In the genomic region with DNA sequence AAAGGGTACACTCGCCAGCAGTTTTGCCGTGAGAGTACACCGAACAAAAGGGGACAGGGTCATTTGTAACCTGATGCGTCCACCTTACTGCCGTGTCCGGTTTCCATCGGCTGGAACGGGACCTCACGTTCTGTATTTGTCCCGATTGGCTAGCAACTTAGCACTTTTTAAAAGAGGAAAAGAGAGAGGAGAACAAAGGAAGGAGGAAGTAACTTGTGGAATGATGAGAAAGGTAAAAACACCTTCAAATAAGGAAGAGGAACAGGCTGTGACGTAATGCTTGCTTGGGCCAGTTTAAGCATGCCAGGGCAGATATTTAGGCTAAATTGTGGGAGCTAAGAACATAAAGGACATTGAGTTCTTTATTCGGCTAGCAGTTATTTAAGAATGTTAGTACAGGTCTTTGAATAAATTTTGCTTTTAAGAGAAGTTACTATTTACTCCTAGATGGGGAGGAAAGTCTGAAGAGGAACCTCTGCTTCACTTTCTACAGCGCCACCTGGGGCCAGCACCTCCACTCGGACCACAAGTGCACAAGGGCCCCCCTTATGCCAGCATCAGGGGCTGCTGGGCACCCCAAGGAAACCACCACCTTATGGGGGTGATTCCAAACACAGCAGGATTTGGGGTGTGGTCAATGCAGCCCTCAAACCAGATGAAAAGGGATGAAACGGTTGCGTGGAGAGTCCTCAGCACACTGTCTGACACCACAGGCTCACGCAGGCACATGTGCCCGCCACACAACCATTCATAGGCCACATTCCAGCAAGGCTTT, we compare ENCODE assay signal across 8 cellular contexts. TPM values are rescaled to one million over a fixed set of nuclear protein-coding genes. Genes with fewer than 3 reads are reported as not detected.
A peak's percentile ranks its signal among the peaks of the same experiment; 100 is the strongest.
DNase-seq lines count a peak whose midpoint lies in the region; ATAC-seq, FAIRE-seq and TF ChIP-seq lines count a peak whose summit lies in the region.

No MANE protein-coding gene starts in this region.

- intact Hi-C loops in left ventricle myocardium superior (cut with micrococcal nuclease): no loop called here

- H3K9ac ChIP-seq in H1 (replicated peaks in 1 of 4; ENCODE audit: extremely low read depth in 1 of 4, low read depth in 3 of 4, low read length in 3 of 4) (no peak overlapping the region), skeletal muscle satellite cell (ENCODE audit: low read depth, low read length) (no peak overlapping the region)

- peak overlapping the region; percentile 73 for H4K91ac ChIP-seq in H1 (replicated peaks; ENCODE audit: insufficient read length, low read length)

- no peak for TF ChIP-seq EP300 in H1 (IDR thresholded peaks at IDR 0.05; ENCODE audit: borderline replicate concordance in 1 of 2, low read depth in 2 of 2, low read length in 2 of 2)

- H2BK15ac ChIP-seq in H1 (ENCODE audit: low read length): no peak overlapping the region

- no peak for ATAC-seq in left ventricle myocardium superior
- ATAC-seq in HG02970 (IDR thresholded peaks at IDR 0.05; ENCODE audit: low FRiP score, unreplicated experiment): no peak

- H3K23ac ChIP-seq in H1 (ENCODE audit: insufficient read length): no peak overlapping the region

- H4K20me1 ChIP-seq in H1 (replicated peaks in 1 of 2; ENCODE audit: control insufficient read depth in 1 of 2, insufficient read depth in 2 of 2, low read length in 2 of 2): peaks cover 0 to 7% of the 10 kb centered on the region in 2 experiments

- no peak overlapping the region for H3K14ac ChIP-seq in H1 (ENCODE audit: insufficient read length)

- no peak overlapping the region for H2BK20ac ChIP-seq in H1 (ENCODE audit: low read length)

- POLR2A ChIA-PET in H1 (lab: Charles Lee; ENCODE audit: partially characterized antibody): interaction anchor here (0.6 kb wide), 1 partner anchor 727 kb away, joined by 4 read pairs; no protein-coding TSS in a partner anchor

- CTCF ChIA-PET in H1 (lab: Charles Lee; ENCODE audit: partially characterized antibody): interaction anchor here (1.0 to 15.7 kb wide), 15 partner anchors 9 to 125 kb away, joined by 3 to 281 read pairs (median 11); a partner anchor contains a TSS

- H2BK5ac ChIP-seq in H1 (ENCODE audit: low read depth, low read length): no peak overlapping the region

- peak overlapping the region in 1 of 2 experiments; percentile 21; a peak in 1 of 4 replicates for H3K4me2 ChIP-seq in H1 (ENCODE audit: insufficient read depth in 1 of 2, low read depth in 2 of 2, low read length in 2 of 2)
- H3K4me2 ChIP-seq in skeletal muscle satellite cell (ENCODE audit: low read length): peak overlapping the region; percentile 26

- H3K36me3 ChIP-seq in cardiac muscle cell (no peaks in the 10 kb centered on the region), H1 (ENCODE audit: control insufficient read depth in 2 of 4, insufficient read depth in 4 of 4, low read length in 3 of 4) (no peaks in the 10 kb centered on the region), skeletal muscle satellite cell (ENCODE audit: insufficient read depth, low read length) (peaks cover 6% of the 10 kb centered on the region)

- H2AK5ac ChIP-seq in H1 (ENCODE audit: low read depth, low read length): no peak overlapping the region

- WGBS in H1 (ENCODE audit: extremely low coverage in 1 of 2, insufficient coverage in 1 of 2, insufficient read length in 1 of 2, insufficient replicate concordance in 2 of 2, low coverage in 1 of 2, low lambda C conversion rate in 2 of 2, missing lambda C conversion rate in 1 of 2), 2 experiments: 77% methylated on average over 18 of the region's 18 CpGs; no CpG with 5 or more reads in 1 of the 2 experiments

- no peak overlapping the region for H3K18ac ChIP-seq in H1 (ENCODE audit: extremely low read depth, low read length)

- H3K9me3 ChIP-seq in cardiac muscle cell (ENCODE audit: low read depth): no peaks in the 10 kb centered on the region
- H3K9me3 ChIP-seq in H1 (ENCODE audit: insufficient read depth in 2 of 2, low read depth in 1 of 2, low read length in 1 of 2): no peaks in the 10 kb centered on the region
- no peaks in the 10 kb centered on the region for H3K9me3 ChIP-seq in skeletal muscle satellite cell (replicated peaks; ENCODE audit: low read length)

- H4K8ac ChIP-seq in H1 (ENCODE audit: extremely low read depth, insufficient read depth, low read length): no peak overlapping the region

- no peak for FAIRE-seq in H1 (lab: Jason Lieb, UNC)

- no peak overlapping the region for H3K4ac ChIP-seq in H1 (replicated peaks; ENCODE audit: insufficient read length, low read depth, low read length)

- no peaks in the 10 kb centered on the region for H3K79me1 ChIP-seq in H1 (ENCODE audit: low read depth, low read length)

- no peak for DNase-seq in cardiac muscle cell (ENCODE audit: low read depth in 1 of 2, low spot score in 1 of 2)
- no peak for DNase-seq in left ventricle myocardium superior
- DNase-seq in H1 (ENCODE audit: low read depth in 1 of 2, low spot score in 2 of 2): peak in 1 of 2 experiments; percentile 50
- DNase-seq in HK-2 (ENCODE audit: unreplicated experiment): no peak
- DNase-seq in OCI-M2 (lab: John Stamatoyannopoulos, UW; ENCODE audit: unreplicated experiment): no peak

- TF ChIP-seq POLR2A in Raji (IDR thresholded peaks at IDR 0.05; ENCODE audit: insufficient read depth, low read depth, low read length) (0 out of 2 replicates have a peak, but pooled peaks have one; percentile 13), H1 (IDR thresholded peaks at IDR 0.05; ENCODE audit: control extremely low read depth in 1 of 2, low read depth in 2 of 2, low read length in 2 of 2) (no peak)

- peak in 1 of 2 experiments; percentile 25; a peak in 3 of 4 replicates for TF ChIP-seq RAD21 in H1 (IDR thresholded peaks at IDR 0.05 in 1 of 2, conservative IDR thresholded peaks at IDR 0.05 in 1 of 2; ENCODE audit: low read depth in 2 of 2, low read length in 2 of 2)

- TF ChIP-seq CTCF in cardiac muscle cell (IDR thresholded peaks at IDR 0.05; ENCODE audit: low read depth, low read length) (no peak), H1 (IDR thresholded peaks at IDR 0.05; ENCODE audit: control extremely low read depth in 1 of 3, insufficient read depth in 1 of 3, low read depth in 1 of 3, low read length in 3 of 3) (peak; percentile 34 to 38 (median 35); a peak in 3 of 4 replicates)

- H2BK120ac ChIP-seq in H1 (replicated peaks; ENCODE audit: low read depth, low read length): no peak overlapping the region

- peaks cover 2% of the 10 kb centered on the region; the same call in 1 of the 2 replicates for H3K23me2 ChIP-seq in H1 (ENCODE audit: low read depth, low read length)

- peaks cover 10% of the 10 kb centered on the region for H3K4me1 ChIP-seq in cardiac muscle cell (ENCODE audit: low read depth)
- peaks cover 0 to 12% (median 7%) of the 10 kb centered on the region in 4 experiments; a peak in 6 of 7 replicates for H3K4me1 ChIP-seq in H1 (replicated peaks in 1 of 4; ENCODE audit: control insufficient read depth in 3 of 4, insufficient read depth in 4 of 4, low read length in 3 of 4)
- peaks cover 17% of the 10 kb centered on the region for H3K4me1 ChIP-seq in skeletal muscle satellite cell (ENCODE audit: control insufficient read depth, insufficient read depth, low read length)

- H2AFZ ChIP-seq in H1 (ENCODE audit: low read length): no peak overlapping the region

- H3K56ac ChIP-seq in H1 (replicated peaks; ENCODE audit: insufficient read length, low read depth, low read length): no peak overlapping the region

- no peaks in the 10 kb centered on the region for H3K79me2 ChIP-seq in H1 (ENCODE audit: control insufficient read depth in 1 of 2, insufficient read depth in 2 of 2, low read length in 2 of 2)

- H2BK12ac ChIP-seq in H1 (ENCODE audit: low read depth, low read length): no peak overlapping the region

- H4K5ac ChIP-seq in H1 (ENCODE audit: insufficient read length, low read depth, low read length): no peak overlapping the region

- H3K4me3 ChIP-seq in cardiac muscle cell (peak overlapping the region; percentile 8), H1 (ENCODE audit: extremely low read depth in 1 of 4, insufficient read depth in 2 of 4, low read depth in 3 of 4, low read length in 4 of 4) (no peak overlapping the region), skeletal muscle satellite cell (ENCODE audit: low read length) (no peak overlapping the region)

- no peak overlapping the region for H3K27ac ChIP-seq in cardiac muscle cell
- no peak overlapping the region; the same call in 1 of the 2 replicates for H3K27ac ChIP-seq in H1 (ENCODE audit: low read depth, low read length)

- H3K27me3 ChIP-seq in cardiac muscle cell (peaks cover 3% of the 10 kb centered on the region), H1 (replicated peaks in 1 of 4; ENCODE audit: control insufficient read depth in 3 of 4, extremely low read depth in 1 of 4, insufficient read depth in 3 of 4, low read length in 3 of 4) (peaks cover 0 to 4% (median 2%) of the 10 kb centered on the region in 4 experiments; a peak in 4 of 7 replicates), skeletal muscle satellite cell (ENCODE audit: control insufficient read depth, insufficient read depth, low read length) (peaks cover 29% of the 10 kb centered on the region)

RNA-seq across cellular contexts. Expression of a gene that starts 5.8 kb away (rescaled TPM):
- total RNA-seq in cardiac muscle cell (53.1 and 58.1 TPM in 2 replicates), left ventricle myocardium superior (22.2 TPM)
- polyA plus RNA-seq in cardiac muscle cell (16.4 and 16.8 TPM in 2 replicates), H1 (2011; rRNA removed) (10.1 and 14.3 TPM in 2 replicates)
- 7.7 and 9.8 TPM in 2 replicates for total RNA-seq in H1 (2021; fragmentation: NEBNext Ultra II Directional; extraction: Animal tissue kit (Norgen Biotek cat#: 25700))
- 8.5 TPM for polyA plus RNA-seq in H1 (2011; cell fraction: cytosol; rRNA removed)
- 49.1 TPM for polyA plus RNA-seq in H1 (2011; cell fraction: nucleus; rRNA removed)
- polyA plus RNA-seq in H1 (2012, experiment 1 of 2): 8.3 to 12.4 TPM (median 11.3 TPM) in 4 replicates
- 10.7 TPM for polyA plus RNA-seq in H1 (2012, experiment 2 of 2)
- polyA plus RNA-seq in H1 (2013, experiment 1 of 2): 9.1 TPM
- polyA plus RNA-seq in H1 (2013, experiment 2 of 2): 8.0 TPM
- polyA minus RNA-seq in H1 (2011; rRNA and poly(A)+ RNA removed): 4.2 and 4.7 TPM in 2 replicates
- 7.0 TPM for polyA minus RNA-seq in H1 (2011; cell fraction: cytosol; rRNA and poly(A)+ RNA removed)
- polyA minus RNA-seq in H1 (2011; cell fraction: nucleus; rRNA and poly(A)+ RNA removed): 12.1 TPM
- total RNA-seq in skeletal muscle satellite cell (2012; rRNA removed): 17.5 and 22.5 TPM in 2 replicates

RNA-seq across cellular contexts. Expression of a gene that starts 21.5 kb away (rescaled TPM):
- total RNA-seq in cardiac muscle cell (1.7 and 2.4 TPM in 2 replicates), left ventricle myocardium superior (0.57 TPM)
- polyA plus RNA-seq in cardiac muscle cell (0.35 and 0.42 TPM in 2 replicates), H1 (2011; rRNA removed) (1.5 and 1.7 TPM in 2 replicates)
- total RNA-seq in H1 (2021; fragmentation: NEBNext Ultra II Directional; extraction: Animal tissue kit (Norgen Biotek cat#: 25700)): 5.5 and 6.7 TPM in 2 replicates
- polyA plus RNA-seq in H1 (2011; cell fraction: cytosol; rRNA removed): 1.2 TPM
- 2.4 TPM for polyA plus RNA-seq in H1 (2011; cell fraction: nucleus; rRNA removed)
- polyA plus RNA-seq in H1 (2012, experiment 1 of 2): 1.9 to 2.6 TPM (median 2.4 TPM) in 4 replicates
- 2.3 TPM for polyA plus RNA-seq in H1 (2012, experiment 2 of 2)
- 2.5 TPM for polyA plus RNA-seq in H1 (2013, experiment 1 of 2)
- 2.9 TPM for polyA plus RNA-seq in H1 (2013, experiment 2 of 2)
- polyA minus RNA-seq in H1 (2011; rRNA and poly(A)+ RNA removed): 0.44 and 0.83 TPM in 2 replicates
- polyA minus RNA-seq in H1 (2011; cell fraction: cytosol; rRNA and poly(A)+ RNA removed): 1.4 TPM
- 1.00 TPM for polyA minus RNA-seq in H1 (2011; cell fraction: nucleus; rRNA and poly(A)+ RNA removed)
- 0.25 TPM in 1 of 2 replicates, not detected in the other for total RNA-seq in skeletal muscle satellite cell (2012; rRNA removed)

RNA-seq across cellular contexts. Expression of a gene that starts 39.5 kb away (rescaled TPM):
- total RNA-seq in cardiac muscle cell: 54.6 and 73.4 TPM in 2 replicates
- 100 and 134 TPM in 2 replicates for polyA plus RNA-seq in cardiac muscle cell
- 42.7 TPM for total RNA-seq in left ventricle myocardium superior
- total RNA-seq in H1 (2021; fragmentation: NEBNext Ultra II Directional; extraction: Animal tissue kit (Norgen Biotek cat#: 25700)): 42.2 and 51.8 TPM in 2 replicates
- 27.9 and 28.4 TPM in 2 replicates for polyA plus RNA-seq in H1 (2011; rRNA removed)
- polyA plus RNA-seq in H1 (2011; cell fraction: cytosol; rRNA removed): 45.6 TPM
- polyA plus RNA-seq in H1 (2011; cell fraction: nucleus; rRNA removed): 170 TPM
- polyA plus RNA-seq in H1 (2012, experiment 1 of 2): 46.9 to 53.6 TPM (median 51.5 TPM) in 4 replicates
- 38.3 TPM for polyA plus RNA-seq in H1 (2012, experiment 2 of 2)
- 42.5 TPM for polyA plus RNA-seq in H1 (2013, experiment 1 of 2)
- polyA plus RNA-seq in H1 (2013, experiment 2 of 2): 37.9 TPM
- 18.4 and 19.3 TPM in 2 replicates for polyA minus RNA-seq in H1 (2011; rRNA and poly(A)+ RNA removed)
- 15.9 TPM for polyA minus RNA-seq in H1 (2011; cell fraction: cytosol; rRNA and poly(A)+ RNA removed)
- 35.6 TPM for polyA minus RNA-seq in H1 (2011; cell fraction: nucleus; rRNA and poly(A)+ RNA removed)
- total RNA-seq in skeletal muscle satellite cell (2012; rRNA removed): 25.1 and 25.6 TPM in 2 replicates

RNA-seq across cellular contexts. Expression of a gene that starts 43.9 kb away (rescaled TPM):
- total RNA-seq in cardiac muscle cell (25.7 and 39.1 TPM in 2 replicates), left ventricle myocardium superior (458 TPM)
- polyA plus RNA-seq in cardiac muscle cell (53.1 and 58.7 TPM in 2 replicates), H1 (2011; rRNA removed) (34.2 and 47.7 TPM in 2 replicates)
- 33.1 and 36.2 TPM in 2 replicates for total RNA-seq in H1 (2021; fragmentation: NEBNext Ultra II Directional; extraction: Animal tissue kit (Norgen Biotek cat#: 25700))
- 48.0 TPM for polyA plus RNA-seq in H1 (2011; cell fraction: cytosol; rRNA removed)
- 378 TPM for polyA plus RNA-seq in H1 (2011; cell fraction: nucleus; rRNA removed)
- 46.3 to 71.2 TPM (median 63.2 TPM) in 4 replicates for polyA plus RNA-seq in H1 (2012, experiment 1 of 2)
- polyA plus RNA-seq in H1 (2012, experiment 2 of 2): 31.6 TPM
- polyA plus RNA-seq in H1 (2013, experiment 1 of 2): 15.9 TPM
- 15.5 TPM for polyA plus RNA-seq in H1 (2013, experiment 2 of 2)
- polyA minus RNA-seq in H1 (2011; rRNA and poly(A)+ RNA removed): 20.9 and 22.0 TPM in 2 replicates
- polyA minus RNA-seq in H1 (2011; cell fraction: cytosol; rRNA and poly(A)+ RNA removed): 12.0 TPM
- polyA minus RNA-seq in H1 (2011; cell fraction: nucleus; rRNA and poly(A)+ RNA removed): 46.3 TPM
- under 0.01 and 1.3 TPM in 2 replicates for total RNA-seq in skeletal muscle satellite cell (2012; rRNA removed)

RNA-seq across cellular contexts. Expression of a gene that starts 50.5 kb away (rescaled TPM):
- 10.9 and 14.4 TPM in 2 replicates for total RNA-seq in cardiac muscle cell
- polyA plus RNA-seq in cardiac muscle cell: 3.3 and 4.1 TPM in 2 replicates
- 22.9 TPM for total RNA-seq in left ventricle myocardium superior
- total RNA-seq in H1 (2021; fragmentation: NEBNext Ultra II Directional; extraction: Animal tissue kit (Norgen Biotek cat#: 25700)): 6.0 and 6.3 TPM in 2 replicates
- polyA plus RNA-seq in H1 (2011; rRNA removed): 1.5 and 2.8 TPM in 2 replicates
- polyA plus RNA-seq in H1 (2011; cell fraction: cytosol; rRNA removed): 2.0 TPM
- 5.4 TPM for polyA plus RNA-seq in H1 (2011; cell fraction: nucleus; rRNA removed)
- polyA plus RNA-seq in H1 (2012, experiment 1 of 2): 2.9 to 5.2 TPM (median 4.1 TPM) in 4 replicates
- 2.5 TPM for polyA plus RNA-seq in H1 (2012, experiment 2 of 2)
- 1.7 TPM for polyA plus RNA-seq in H1 (2013, experiment 1 of 2)
- 1.7 TPM for polyA plus RNA-seq in H1 (2013, experiment 2 of 2)
- 1.4 and 2.2 TPM in 2 replicates for polyA minus RNA-seq in H1 (2011; rRNA and poly(A)+ RNA removed)
- polyA minus RNA-seq in H1 (2011; cell fraction: cytosol; rRNA and poly(A)+ RNA removed): 2.9 TPM
- 4.6 TPM for polyA minus RNA-seq in H1 (2011; cell fraction: nucleus; rRNA and poly(A)+ RNA removed)
- 1.0 and 1.5 TPM in 2 replicates for total RNA-seq in skeletal muscle satellite cell (2012; rRNA removed)
